ENCODE assay signal across 27 cellular contexts in the genomic region with DNA sequence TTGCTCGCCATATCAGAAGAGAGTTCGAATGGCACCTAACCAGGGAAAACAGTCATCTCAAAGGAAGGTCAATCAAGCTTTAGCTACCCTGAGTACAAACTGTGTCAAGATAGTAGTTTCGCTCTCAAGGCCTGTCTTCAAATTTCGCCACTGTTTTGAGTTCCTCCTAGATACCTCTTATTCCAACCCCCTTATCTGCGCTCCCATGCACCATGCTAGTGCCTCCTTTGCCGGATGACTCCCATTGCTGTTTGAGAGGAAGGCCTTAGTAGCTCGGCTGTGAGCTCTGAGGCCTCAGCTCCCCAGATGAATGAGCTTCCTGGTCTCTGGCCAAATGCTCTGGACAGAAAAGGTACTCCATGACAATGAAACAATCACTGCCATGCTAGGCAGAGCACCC.
"Had no signal": no experiment of that assay in that cellular context is flagged by ENCODE, and none has a peak within 500 bp of the region (broad histone marks: within the 10 kb centered on the region; RNA-seq: fewer than 3 reads in every experiment).

No MANE protein-coding gene starts in this region.

- DNase-seq: naive thymus-derived CD4-positive, alpha-beta T cell; natural killer cell; occipital lobe; ovary; posterior cingulate gyrus; psoas muscle; right cardiac atrium; right lobe of liver; sigmoid colon; small intestine; stimulated activated CD4-positive, alpha-beta T cell treated with anti-CD3 and anti-CD28 coated beads, Interleukin-15, amount 100 ng/mL, for 24 hours; stimulated activated CD4-positive, alpha-beta T cell treated with anti-CD3 and anti-CD28 coated beads, Interleukin-2, amount 100 ng/mL, for 24 hours; stimulated activated CD4-positive, alpha-beta T cell treated with anti-CD3 and anti-CD28 coated beads, Interleukin-2, amount 100 ng/mL, for 48 hours; stimulated activated CD4-positive, alpha-beta T cell treated with anti-CD3 and anti-CD28 coated beads, Interleukin-4, amount 100 ng/mL, for 24 hours; stimulated activated naive B cell treated with anti-CD40 and anti-IgM and Interleukin-4, amounts not matched to agents 10 μg/mL and 1 μg/mL and 100 μg/mL, for 72 hours; stimulated activated naive CD4-positive, alpha-beta T cell treated with Interleukin-2 at 50 U/mL for 16 hours; stomach; tibial artery; transverse colon; upper lobe of left lung had no signal

- ATAC-seq: naive thymus-derived CD4-positive, alpha-beta T cell; natural killer cell; psoas muscle; right cardiac atrium; right lobe of liver; stimulated activated effector memory CD8-positive, alpha-beta T cell treated with anti-CD3 and anti-CD28 coated beads, Interleukin-12 subunit alpha, Interleukin-12 subunit beta, amount 100 ng/mL, for 72 hours; stimulated activated naive B cell treated with anti-CD40 and anti-IgM and Interleukin-4, amounts not matched to agents 10 μg/mL and 1 μg/mL and 100 μg/mL, for 72 hours had no signal

- H3K27ac ChIP-seq: ovary, parathyroid adenoma, psoas muscle, right lobe of liver, sigmoid colon, stomach, thoracic aorta, tibial artery, transverse colon, upper lobe of left lung, vagina had no signal

- H3K4me1 ChIP-seq: psoas muscle, right lobe of liver, sigmoid colon, stomach, tibial artery, transverse colon, vagina had no signal

- H3K27me3 Mint-ChIP-seq: naive thymus-derived CD4-positive, alpha-beta T cell; progenitor cell of endocrine pancreas; stimulated activated naive B cell treated with anti-CD40 and anti-IgM and Interleukin-4, amounts not matched to agents 10 μg/mL and 1 μg/mL and 100 μg/mL, for 72 hours; stimulated activated naive CD8-positive, alpha-beta T cell treated with anti-CD3 and anti-CD28 coated beads, Interleukin-15, Interleukin-2, amounts not matched to agents 100 ng/mL and 50 ng/mL, for 24 hours had no signal

- H3K27ac Mint-ChIP-seq: naive thymus-derived CD4-positive, alpha-beta T cell; natural killer cell; nephron; progenitor cell of endocrine pancreas; stimulated activated effector memory CD8-positive, alpha-beta T cell treated with anti-CD3 and anti-CD28 coated beads, Interleukin-12 subunit alpha, Interleukin-12 subunit beta, amount 100 ng/mL, for 72 hours; stimulated activated naive B cell treated with anti-CD40 and anti-IgM and Interleukin-4, amounts not matched to agents 10 μg/mL and 1 μg/mL and 100 μg/mL, for 72 hours; stimulated activated naive CD8-positive, alpha-beta T cell treated with anti-CD3 and anti-CD28 coated beads, Interleukin-15, Interleukin-2, amounts not matched to agents 100 ng/mL and 50 ng/mL, for 24 hours had no signal

- H3K9ac ChIP-seq: parathyroid adenoma had no signal

- H3K27me3 ChIP-seq: ovary, right lobe of liver, sigmoid colon, stomach, tibial artery, transverse colon, upper lobe of left lung, vagina had no signal

- H3K79me2 ChIP-seq: parathyroid adenoma had no signal

- H3K9me3 Mint-ChIP-seq: naive thymus-derived CD4-positive, alpha-beta T cell; natural killer cell; stimulated activated effector memory CD8-positive, alpha-beta T cell treated with anti-CD3 and anti-CD28 coated beads, Interleukin-12 subunit alpha, Interleukin-12 subunit beta, amount 100 ng/mL, for 72 hours; stimulated activated naive B cell treated with anti-CD40 and anti-IgM and Interleukin-4, amounts not matched to agents 10 μg/mL and 1 μg/mL and 100 μg/mL, for 72 hours; stimulated activated naive CD8-positive, alpha-beta T cell treated with anti-CD3 and anti-CD28 coated beads, Interleukin-15, Interleukin-2, amounts not matched to agents 100 ng/mL and 50 ng/mL, for 24 hours had no signal

- H3K9me3 ChIP-seq: ovary, psoas muscle, right lobe of liver, sigmoid colon, stomach, thoracic aorta, tibial artery, transverse colon, upper lobe of left lung, vagina had no signal

- H2AFZ ChIP-seq: parathyroid adenoma had no signal

- H3K36me3 ChIP-seq: ovary, right lobe of liver, sigmoid colon, stomach, thoracic aorta, tibial artery, transverse colon, upper lobe of left lung, vagina had no signal

- H3K4me1 Mint-ChIP-seq: natural killer cell; stimulated activated effector memory CD8-positive, alpha-beta T cell treated with anti-CD3 and anti-CD28 coated beads, Interleukin-12 subunit alpha, Interleukin-12 subunit beta, amount 100 ng/mL, for 72 hours had no signal

- H3K4me3 ChIP-seq: ovary, psoas muscle, right lobe of liver, sigmoid colon, stomach, thoracic aorta, tibial artery, transverse colon, upper lobe of left lung, vagina had no signal

- H3K36me3 Mint-ChIP-seq: natural killer cell; stimulated activated effector memory CD8-positive, alpha-beta T cell treated with anti-CD3 and anti-CD28 coated beads, Interleukin-12 subunit alpha, Interleukin-12 subunit beta, amount 100 ng/mL, for 72 hours had no signal

- H3K4me3 Mint-ChIP-seq: naive thymus-derived CD4-positive, alpha-beta T cell; natural killer cell; nephron; stimulated activated effector memory CD8-positive, alpha-beta T cell treated with anti-CD3 and anti-CD28 coated beads, Interleukin-12 subunit alpha, Interleukin-12 subunit beta, amount 100 ng/mL, for 72 hours; stimulated activated naive B cell treated with anti-CD40 and anti-IgM and Interleukin-4, amounts not matched to agents 10 μg/mL and 1 μg/mL and 100 μg/mL, for 72 hours; stimulated activated naive CD8-positive, alpha-beta T cell treated with anti-CD3 and anti-CD28 coated beads, Interleukin-15, Interleukin-2, amounts not matched to agents 100 ng/mL and 50 ng/mL, for 24 hours had no signal
